ENCODE assay signal across 19 cellular contexts in genomic region chr6:170273681-170274080, GRCh38. TPM values are rescaled to one million over a fixed set of nuclear protein-coding genes. Genes with fewer than 3 reads are reported as not detected.
"Had no signal": no experiment of that assay in that cellular context is flagged by ENCODE, and none has a peak within 500 bp of the region (broad histone marks: within the 10 kb centered on the region; RNA-seq: fewer than 3 reads in every experiment).

No MANE protein-coding gene starts in this region.

- H3K9me3 ChIP-seq: body of pancreas, heart right ventricle, left lung, transverse colon had no signal

- DNase-seq: activated CD4-positive, alpha-beta T cell treated with anti-CD3 and anti-CD28 coated beads, Interleukin-2, amount 10 ng/mL, durations not matched to agents 24 days and 14 days; activated gamma-delta T cell treated with Interleukin-2 at 50 U/mL for 16 hours; activated T-cell treated with anti-CD3 and anti-CD28 coated beads, Interleukin-2, amount 50 U/mL, for 1 hour; body of pancreas; effector CD8-positive, alpha-beta T cell; erythroblast; foreskin fibroblast; heart right ventricle; kidney glomerular epithelial cell; stimulated activated CD4-positive, alpha-beta T cell treated with anti-CD3 and anti-CD28 coated beads, Interleukin-2, amount 100 ng/mL, for 48 hours; stimulated activated CD8-positive, alpha-beta memory T cell treated with anti-CD3 and anti-CD28 coated beads, Interleukin-4, amount 100 ng/mL, for 48 hours; stimulated activated naive B cell treated with anti-CD40 and anti-IgM and Interleukin-4, amounts not matched to agents 10 μg/mL and 1 μg/mL and 100 μg/mL, for 72 hours; T-helper 1 cell; T-helper 9 cell; transverse colon had no signal

- ATAC-seq: body of pancreas; heart right ventricle; left lung; stimulated activated naive B cell treated with anti-CD40 and anti-IgM and Interleukin-4, amounts not matched to agents 10 μg/mL and 1 μg/mL and 100 μg/mL, for 72 hours had no signal

- H3K9me3 Mint-ChIP-seq: activated CD4-positive, alpha-beta T cell treated with anti-CD3 and anti-CD28 coated beads, Interleukin-2, amount 10 ng/mL, durations not matched to agents 24 days and 14 days; dendritic cell treated with granulocyte-macrophage colony-stimulating factor and Interleukin-4, amounts not matched to agents 40 ng/mL and 50 ng/mL, for 4 days; mesothelial cell of epicardium had no signal

- H3K4me3 ChIP-seq: cardiac muscle cell, heart right ventricle, left lung, transverse colon had no signal

- H3K36me3 Mint-ChIP-seq: mesothelial cell of epicardium had no signal

- H3K27ac ChIP-seq: cardiac muscle cell, heart right ventricle, left lung, transverse colon had no signal

- H3K27ac Mint-ChIP-seq: activated CD4-positive, alpha-beta T cell treated with anti-CD3 and anti-CD28 coated beads, Interleukin-2, amount 10 ng/mL, durations not matched to agents 24 days and 14 days; dendritic cell treated with granulocyte-macrophage colony-stimulating factor and Interleukin-4, amounts not matched to agents 40 ng/mL and 50 ng/mL, for 4 days; mesothelial cell of epicardium had no signal

- H3K4me3 Mint-ChIP-seq: activated CD4-positive, alpha-beta T cell treated with anti-CD3 and anti-CD28 coated beads, Interleukin-2, amount 10 ng/mL, durations not matched to agents 24 days and 14 days; dendritic cell treated with granulocyte-macrophage colony-stimulating factor and Interleukin-4, amounts not matched to agents 40 ng/mL and 50 ng/mL, for 4 days; mesothelial cell of epicardium had no signal

- H3K36me3 ChIP-seq: cardiac muscle cell, heart right ventricle, left lung, transverse colon had no signal

RNA-seq across cellular contexts. Expression of gene DLL1, which starts 17.2 kb away (rescaled TPM):
- total RNA-seq: activated CD4-positive, alpha-beta T cell treated with anti-CD3 and anti-CD28 coated beads, Interleukin-2, amount 10 ng/mL, durations not matched to agents 24 days and 14 days had no signal
